In the genomic region with DNA sequence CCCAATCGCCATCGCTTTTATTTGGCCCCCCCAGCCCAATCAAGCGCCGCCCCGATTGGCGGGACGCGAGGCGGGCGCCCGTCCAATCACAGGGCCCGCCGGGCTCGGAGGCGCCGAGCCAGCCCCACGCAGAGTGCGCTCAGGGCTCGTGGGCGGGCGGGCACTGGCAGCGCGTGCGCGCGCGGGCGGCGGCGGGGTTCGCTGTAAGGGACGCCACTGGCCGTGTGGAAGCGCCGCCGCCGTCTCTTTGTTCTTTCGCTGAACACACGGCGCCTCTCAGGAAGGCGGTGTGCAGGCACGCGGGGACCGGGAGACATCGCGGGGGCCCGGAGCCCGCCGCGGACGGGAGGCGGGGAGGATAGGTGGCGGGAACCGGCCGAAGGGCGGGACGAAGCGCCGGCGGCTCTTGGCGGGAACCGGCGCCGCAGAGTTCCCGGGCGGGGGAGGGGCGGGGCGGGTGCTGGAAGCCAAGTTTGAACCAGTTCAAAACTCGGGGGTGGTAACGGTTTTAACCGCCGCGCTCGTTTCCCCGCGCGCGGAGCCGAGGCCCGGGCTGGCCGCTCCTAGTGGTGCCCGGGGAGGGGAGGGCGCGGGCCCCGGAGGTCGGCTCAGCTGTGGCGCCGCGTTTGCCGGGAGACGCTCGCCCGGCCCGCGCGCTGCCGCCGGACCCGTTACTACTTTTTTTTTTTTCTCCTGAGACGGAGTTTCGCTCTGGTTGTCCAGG, we compare ENCODE assay signal across 1 cellular context.
A peak's percentile ranks its signal among the peaks of the same experiment; 100 is the strongest.
TF ChIP-seq lines count a peak whose summit lies in the region.

No MANE protein-coding gene starts in this region.

TF ChIP-seq in HepG2, 621 proteins besides CTCF, POLR2A, EP300 and RAD21 (continued from another document):
- TF ChIP-seq, protein P1, sequence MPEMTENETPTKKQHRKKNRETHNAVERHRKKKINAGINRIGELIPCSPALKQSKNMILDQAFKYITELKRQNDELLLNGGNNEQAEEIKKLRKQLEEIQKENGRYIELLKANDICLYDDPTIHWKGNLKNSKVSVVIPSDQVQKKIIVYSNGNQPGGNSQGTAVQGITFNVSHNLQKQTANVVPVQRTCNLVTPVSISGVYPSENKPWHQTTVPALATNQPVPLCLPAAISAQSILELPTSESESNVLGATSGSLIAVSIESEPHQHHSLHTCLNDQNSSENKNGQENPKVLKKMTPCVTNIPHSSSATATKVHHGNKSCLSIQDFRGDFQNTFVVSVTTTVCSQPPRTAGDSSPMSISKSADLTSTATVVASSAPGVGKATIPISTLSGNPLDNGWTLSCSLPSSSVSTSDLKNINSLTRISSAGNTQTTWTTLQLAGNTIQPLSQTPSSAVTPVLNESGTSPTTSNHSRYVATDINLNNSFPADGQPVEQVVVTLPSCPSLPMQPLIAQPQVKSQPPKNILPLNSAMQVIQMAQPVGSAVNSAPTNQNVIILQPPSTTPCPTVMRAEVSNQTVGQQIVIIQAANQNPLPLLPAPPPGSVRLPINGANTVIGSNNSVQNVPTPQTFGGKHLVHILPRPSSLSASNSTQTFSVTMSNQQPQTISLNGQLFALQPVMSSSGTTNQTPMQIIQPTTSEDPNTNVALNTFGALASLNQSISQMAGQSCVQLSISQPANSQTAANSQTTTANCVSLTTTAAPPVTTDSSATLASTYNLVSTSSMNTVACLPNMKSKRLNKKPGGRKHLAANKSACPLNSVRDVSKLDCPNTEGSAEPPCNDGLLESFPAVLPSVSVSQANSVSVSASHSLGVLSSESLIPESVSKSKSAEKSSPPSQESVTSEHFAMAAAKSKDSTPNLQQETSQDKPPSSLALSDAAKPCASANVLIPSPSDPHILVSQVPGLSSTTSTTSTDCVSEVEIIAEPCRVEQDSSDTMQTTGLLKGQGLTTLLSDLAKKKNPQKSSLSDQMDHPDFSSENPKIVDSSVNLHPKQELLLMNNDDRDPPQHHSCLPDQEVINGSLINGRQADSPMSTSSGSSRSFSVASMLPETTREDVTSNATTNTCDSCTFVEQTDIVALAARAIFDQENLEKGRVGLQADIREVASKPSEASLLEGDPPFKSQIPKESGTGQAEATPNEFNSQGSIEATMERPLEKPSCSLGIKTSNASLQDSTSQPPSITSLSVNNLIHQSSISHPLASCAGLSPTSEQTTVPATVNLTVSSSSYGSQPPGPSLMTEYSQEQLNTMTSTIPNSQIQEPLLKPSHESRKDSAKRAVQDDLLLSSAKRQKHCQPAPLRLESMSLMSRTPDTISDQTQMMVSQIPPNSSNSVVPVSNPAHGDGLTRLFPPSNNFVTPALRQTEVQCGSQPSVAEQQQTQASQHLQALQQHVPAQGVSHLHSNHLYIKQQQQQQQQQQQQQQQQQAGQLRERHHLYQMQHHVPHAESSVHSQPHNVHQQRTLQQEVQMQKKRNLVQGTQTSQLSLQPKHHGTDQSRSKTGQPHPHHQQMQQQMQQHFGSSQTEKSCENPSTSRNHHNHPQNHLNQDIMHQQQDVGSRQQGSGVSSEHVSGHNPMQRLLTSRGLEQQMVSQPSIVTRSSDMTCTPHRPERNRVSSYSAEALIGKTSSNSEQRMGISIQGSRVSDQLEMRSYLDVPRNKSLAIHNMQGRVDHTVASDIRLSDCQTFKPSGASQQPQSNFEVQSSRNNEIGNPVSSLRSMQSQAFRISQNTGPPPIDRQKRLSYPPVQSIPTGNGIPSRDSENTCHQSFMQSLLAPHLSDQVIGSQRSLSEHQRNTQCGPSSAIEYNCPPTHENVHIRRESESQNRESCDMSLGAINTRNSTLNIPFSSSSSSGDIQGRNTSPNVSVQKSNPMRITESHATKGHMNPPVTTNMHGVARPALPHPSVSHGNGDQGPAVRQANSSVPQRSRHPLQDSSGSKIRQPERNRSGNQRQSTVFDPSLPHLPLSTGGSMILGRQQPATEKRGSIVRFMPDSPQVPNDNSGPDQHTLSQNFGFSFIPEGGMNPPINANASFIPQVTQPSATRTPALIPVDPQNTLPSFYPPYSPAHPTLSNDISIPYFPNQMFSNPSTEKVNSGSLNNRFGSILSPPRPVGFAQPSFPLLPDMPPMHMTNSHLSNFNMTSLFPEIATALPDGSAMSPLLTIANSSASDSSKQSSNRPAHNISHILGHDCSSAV (CRISPR knock-in tag; IDR thresholded peaks at IDR 0.05; ENCODE audit: borderline replicate concordance) = no peak
- TF ChIP-seq POLR2G (IDR thresholded peaks at IDR 0.05; ENCODE audit: low read depth, low read length) (peak; percentile 80), RNF2 (conservative IDR thresholded peaks at IDR 0.05; ENCODE audit: low read depth) (peak; percentile 77), BORCS8-MEF2B (CRISPR knock-in tag; IDR thresholded peaks at IDR 0.05) (peak; percentile 53; the same call in 1 of the 2 replicates)
